ENCODE assay signal across 18 cellular contexts in the genomic region with DNA sequence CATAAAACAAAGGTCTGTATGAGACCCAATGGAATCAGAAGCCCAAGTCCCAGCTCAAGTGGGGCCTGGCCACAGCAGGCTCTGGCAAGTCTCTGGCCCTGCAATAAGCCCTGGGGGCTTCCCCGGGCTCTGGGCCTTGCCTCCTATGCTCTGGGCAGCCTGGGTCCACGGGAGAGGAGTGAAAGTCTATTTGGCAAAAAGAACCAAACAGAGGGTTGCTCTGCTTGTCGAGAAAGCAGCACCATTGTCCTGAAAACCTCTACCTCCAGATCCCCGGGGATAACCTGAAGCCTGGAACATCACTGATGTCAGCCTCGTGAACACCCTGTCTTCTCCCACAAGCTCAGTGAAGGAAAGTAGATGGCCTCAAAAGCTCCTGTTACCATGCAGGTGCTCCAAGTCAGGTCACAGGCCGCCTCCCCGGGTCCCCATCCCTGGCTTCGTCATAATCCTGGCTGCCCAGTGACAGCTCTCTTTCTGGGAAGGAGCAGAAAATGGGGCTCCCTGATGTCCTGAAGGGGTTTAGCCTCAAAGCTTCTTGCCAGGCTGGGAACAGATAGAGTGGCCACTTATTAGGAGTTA. TPM values are rescaled to one million over a fixed set of nuclear protein-coding genes. Genes with fewer than 3 reads are reported as not detected.
DNase-seq lines count a peak whose midpoint lies in the region; ATAC-seq, FAIRE-seq and TF ChIP-seq lines count a peak whose summit lies in the region.
"Had no signal": no experiment of that assay in that cellular context is flagged by ENCODE, and none has a peak within 500 bp of the region (broad histone marks: within the 10 kb centered on the region; RNA-seq: fewer than 3 reads in every experiment).

No MANE protein-coding gene starts in this region.

- no peaks in the 10 kb centered on the region for H3K27me3 ChIP-seq in BLaER1
- H3K27me3 ChIP-seq in endodermal cell (ENCODE audit: control insufficient read depth, insufficient read depth, low read length, poor library complexity, severe bottlenecking) = no peaks in the 10 kb centered on the region
- H3K27me3 ChIP-seq in body of pancreas = no peaks in the 10 kb centered on the region

- TF ChIP-seq POLR2A in GM12892 (IDR thresholded peaks at IDR 0.05; ENCODE audit: low read depth, low read length) (no peak), body of pancreas (IDR thresholded peaks at IDR 0.05) (no peak)

- peaks cover 65% of the 10 kb centered on the region for H3K4me1 ChIP-seq in BLaER1
- H3K4me1 ChIP-seq in endodermal cell (ENCODE audit: control insufficient read depth, insufficient read depth, low read length) = peaks cover 3% of the 10 kb centered on the region
- peaks cover 12% of the 10 kb centered on the region for H3K4me1 ChIP-seq in body of pancreas
- H3K4me1 ChIP-seq: Caco-2 had no signal

- no peak for TF ChIP-seq CTCF in endodermal cell (conservative IDR thresholded peaks at IDR 0.05)
- no peak for TF ChIP-seq CTCF in body of pancreas (IDR thresholded peaks at IDR 0.05)

- no peaks in the 10 kb centered on the region for H4K20me1 ChIP-seq in BLaER1

- peak overlapping the region; percentile 61; the same call in 1 of the 2 replicates for H3K4me2 ChIP-seq in BLaER1

- no peak for ATAC-seq in stimulated activated memory B cell treated with anti-CD40 and anti-IgM and Interleukin-4, amounts not matched to agents 10 μg/mL and 1 μg/mL and 100 μg/mL, for 72 hours
- ATAC-seq in body of pancreas (no peak), GM21367 (IDR thresholded peaks at IDR 0.05; ENCODE audit: unreplicated experiment) (no peak)
- ATAC-seq: CD8-positive, alpha-beta T cell had no signal

- DNase-seq in GM12892 (ENCODE audit: insufficient read length) = no peak
- peak; percentile 23 for DNase-seq in endodermal cell
- no peak for DNase-seq in body of pancreas
- DNase-seq in NCI-H524 treated with DMSO at 0.1 percent for 48 hours (lab: John Stamatoyannopoulos, UW) = no peak
- DNase-seq: Caco-2; CD4-positive, CD25-positive, alpha-beta regulatory T cell; CD8-positive, alpha-beta T cell; DMS153; DND-41; GM23248; H7; HCEC 1CT had no signal

- H3K4me3 ChIP-seq in BLaER1 (no peak overlapping the region), endodermal cell (ENCODE audit: low read length) (no peak overlapping the region), body of pancreas (no peak overlapping the region)
- H3K4me3 ChIP-seq: GM23248 had no signal

- intact Hi-C loops in body of pancreas (cut with DNase I) = loop anchor here (10.0 kb wide), 2 partner anchors 191 to 459 kb away; no protein-coding TSS in a partner anchor

- H3K4me3 Mint-ChIP-seq in endodermal cell = no peak overlapping the region
- H3K4me3 Mint-ChIP-seq in stimulated activated memory B cell treated with anti-CD40 and anti-IgM and Interleukin-4, amounts not matched to agents 10 μg/mL and 1 μg/mL and 100 μg/mL, for 72 hours = no peak overlapping the region
- H3K4me3 Mint-ChIP-seq: CD4-positive, CD25-positive, alpha-beta regulatory T cell; CD8-positive, alpha-beta T cell had no signal

- H3K36me3 Mint-ChIP-seq in endodermal cell (ENCODE audit: low read depth) = no peaks in the 10 kb centered on the region
- no peaks in the 10 kb centered on the region for H3K36me3 Mint-ChIP-seq in stimulated activated memory B cell treated with anti-CD40 and anti-IgM and Interleukin-4, amounts not matched to agents 10 μg/mL and 1 μg/mL and 100 μg/mL, for 72 hours
- H3K36me3 Mint-ChIP-seq: CD4-positive, CD25-positive, alpha-beta regulatory T cell; CD8-positive, alpha-beta T cell had no signal

- no peak overlapping the region for H3K9ac ChIP-seq in BLaER1
- H3K9ac ChIP-seq in endodermal cell (ENCODE audit: extremely low read depth, low read length, poor library complexity, severe bottlenecking) = no peak overlapping the region
- H3K9ac ChIP-seq: GM23248 had no signal

- peaks cover 5% of the 10 kb centered on the region; the same call in 1 of the 2 replicates for H3K9me3 ChIP-seq in BLaER1
- H3K9me3 ChIP-seq in endodermal cell (ENCODE audit: control insufficient read depth, low read length) = no peaks in the 10 kb centered on the region
- H3K9me3 ChIP-seq in body of pancreas = no peaks in the 10 kb centered on the region
- H3K9me3 ChIP-seq: Caco-2 had no signal

- no peaks in the 10 kb centered on the region for H3K9me3 Mint-ChIP-seq in endodermal cell
- H3K9me3 Mint-ChIP-seq in stimulated activated memory B cell treated with anti-CD40 and anti-IgM and Interleukin-4, amounts not matched to agents 10 μg/mL and 1 μg/mL and 100 μg/mL, for 72 hours = no peaks in the 10 kb centered on the region
- H3K9me3 Mint-ChIP-seq: CD8-positive, alpha-beta T cell had no signal

- H3K27ac ChIP-seq in BLaER1 (0 out of 2 replicates have a peak overlapping the region, but pooled peaks have one; percentile 42), endodermal cell (ENCODE audit: low read depth, low read length) (no peak overlapping the region), body of pancreas (no peak overlapping the region)
- H3K27ac ChIP-seq: C4-2B, GM23248 had no signal

- H3K36me3 ChIP-seq in BLaER1 = no peaks in the 10 kb centered on the region
- no peaks in the 10 kb centered on the region for H3K36me3 ChIP-seq in endodermal cell (ENCODE audit: control insufficient read depth, insufficient read depth, low read length)
- H3K36me3 ChIP-seq in body of pancreas (replicated peaks in 1 of 2; ENCODE audit: insufficient read depth in 1 of 2, low read depth in 2 of 2) = no peaks in the 10 kb centered on the region

- H3K27ac Mint-ChIP-seq in endodermal cell = no peak overlapping the region
- peak overlapping the region; percentile 3 for H3K27ac Mint-ChIP-seq in stimulated activated memory B cell treated with anti-CD40 and anti-IgM and Interleukin-4, amounts not matched to agents 10 μg/mL and 1 μg/mL and 100 μg/mL, for 72 hours
- H3K27ac Mint-ChIP-seq: CD8-positive, alpha-beta T cell had no signal

- H3K4me1 Mint-ChIP-seq in endodermal cell = peaks cover 19% of the 10 kb centered on the region
- H3K4me1 Mint-ChIP-seq in stimulated activated memory B cell treated with anti-CD40 and anti-IgM and Interleukin-4, amounts not matched to agents 10 μg/mL and 1 μg/mL and 100 μg/mL, for 72 hours = peaks cover 44% of the 10 kb centered on the region

- FAIRE-seq in GM12892 (lab: Jason Lieb, UNC) = peak; percentile 84
- FAIRE-seq: G401.6, H1 had no signal

- H3K27me3 Mint-ChIP-seq in endodermal cell (ENCODE audit: insufficient read depth) = peaks cover 17% of the 10 kb centered on the region
- H3K27me3 Mint-ChIP-seq in stimulated activated memory B cell treated with anti-CD40 and anti-IgM and Interleukin-4, amounts not matched to agents 10 μg/mL and 1 μg/mL and 100 μg/mL, for 72 hours = no peaks in the 10 kb centered on the region

- WGBS in endodermal cell (ENCODE audit: insufficient coverage in 1 of 2, insufficient read length in 1 of 2), 2 experiments = 79 to 80% methylated on average over 5 to 8 of the region's 8 CpGs
- WGBS in body of pancreas, 2 donors = 80% methylated on average over 8 of the region's 8 CpGs

RNA-seq across cellular contexts. Expression of gene ETS1, which starts 46.1 kb away (rescaled TPM):
- polyA plus RNA-seq in GM12892 (2012; ENCODE audit: missing spikeins) = 71.8 TPM
- total RNA-seq in endodermal cell (10 to 100 TPM; 34.3 to 36.4 TPM), body of pancreas (10 to 100 TPM; 20.0 to 22.7 TPM)
- 24.1 TPM for polyA plus RNA-seq in endodermal cell (2013, experiment 1 of 2)
- 23.3 TPM for polyA plus RNA-seq in endodermal cell (2013, experiment 2 of 2)
